Comparison of ENCODE assay signal across 8 cellular contexts in genomic region chr6:119350202-119351004, GRCh38. TPM values are rescaled to one million over a fixed set of nuclear protein-coding genes. Genes with fewer than 3 reads are reported as not detected.
DNase-seq lines count a peak whose midpoint lies in the region; ATAC-seq and TF ChIP-seq lines count a peak whose summit lies in the region.

No MANE protein-coding gene starts in this region.

- peaks cover 29% of the 10 kb centered on the region for H4K20me1 ChIP-seq in smooth muscle cell (ENCODE audit: low read depth)

- H3K4me1 ChIP-seq in Panc1 (ENCODE audit: control insufficient read depth, insufficient read depth, low read length) (peaks cover 11% of the 10 kb centered on the region), iPS-18a (ENCODE audit: control insufficient read depth, low read depth, low read length) (peaks cover 15% of the 10 kb centered on the region), smooth muscle cell (ENCODE audit: low read depth) (no peaks in the 10 kb centered on the region)

- no TSS peak for BruUV-seq in Panc1 (replicated peaks; lab: Mats Ljungman, UMichigan)

- 4% methylated on average over 23 of the region's 25 CpGs for WGBS in smooth muscle cell (ENCODE audit: low lambda C conversion rate)

- H3K36me3 ChIP-seq in Panc1 (ENCODE audit: control insufficient read depth, insufficient read depth, low read length) (peaks cover 7% of the 10 kb centered on the region; the same call in 1 of the 2 replicates), iPS-18a (ENCODE audit: control insufficient read depth, low read depth, low read length) (no peaks in the 10 kb centered on the region), smooth muscle cell (ENCODE audit: low read depth) (no peaks in the 10 kb centered on the region)

- H3K27me3 ChIP-seq in Panc1 (ENCODE audit: control insufficient read depth, insufficient read depth, low read length), result peaks cover 47% of the 10 kb centered on the region
- H3K27me3 ChIP-seq in iPS-18a (ENCODE audit: control insufficient read depth, insufficient read depth, low read length), result peaks cover 50% of the 10 kb centered on the region
- no peaks in the 10 kb centered on the region for H3K27me3 ChIP-seq in smooth muscle cell (ENCODE audit: low read depth)

- DNase-seq in AG20443 (ENCODE audit: low spot score) (peak; percentile 44), Panc1 (ENCODE audit: low read depth, low spot score) (peak; percentile 15), astrocyte of the spinal cord (ENCODE audit: low read depth, low spot score) (peak; percentile 78), smooth muscle cell (lab: John Stamatoyannopoulos, UW; ENCODE audit: unreplicated experiment) (no peak), NCI-H2227 (lab: John Stamatoyannopoulos, UW; ENCODE audit: unreplicated experiment) (no peak)

- peaks cover 81% of the 10 kb centered on the region for H3K79me2 ChIP-seq in smooth muscle cell (ENCODE audit: low read depth)

- peak overlapping the region; percentile 92 for H3K4me2 ChIP-seq in smooth muscle cell

- ATAC-seq in GM18909 (IDR thresholded peaks at IDR 0.05; ENCODE audit: poor library complexity, unreplicated experiment) (peak; percentile 15), HG03135 (IDR thresholded peaks at IDR 0.05; ENCODE audit: unreplicated experiment) (peak; percentile 14), Panc1 (0 out of 2 replicates have a peak, but pooled peaks have one; percentile 35)

- H3F3A ChIP-seq in smooth muscle cell (ENCODE audit: low read depth), result no peaks in the 10 kb centered on the region

- TF ChIP-seq CTCF in Panc1 (IDR thresholded peaks at IDR 0.05), result no peak
- no peak for TF ChIP-seq CTCF in astrocyte of the spinal cord (IDR thresholded peaks at IDR 0.05; ENCODE audit: low read depth, low read length)
- no peak for TF ChIP-seq CTCF in smooth muscle cell (IDR thresholded peaks at IDR 0.05; ENCODE audit: borderline replicate concordance, insufficient read depth, poor library complexity, severe bottlenecking)

- CTCF ChIA-PET in Panc1 (lab: Charles Lee), result interaction anchor here (1.5 kb wide), 1 partner anchor 202 kb away, joined by 6 read pairs; no protein-coding TSS in a partner anchor

- H3K9me3 ChIP-seq in Panc1 (ENCODE audit: control insufficient read depth, insufficient read depth, low read depth, low read length) (no peaks in the 10 kb centered on the region), iPS-18a (ENCODE audit: control insufficient read depth, low read depth, low read length) (no peaks in the 10 kb centered on the region), smooth muscle cell (replicated peaks; ENCODE audit: low read depth) (no peaks in the 10 kb centered on the region)

- in situ Hi-C loops in Panc1 (cut with HindIII; ENCODE audit: low pct_unique_long_range_greater_than_20kb, low sequenced_read_pairs), result no loop called here
- in situ Hi-C loops in astrocyte of the spinal cord (cut with HindIII; ENCODE audit: low sequenced_read_pairs), result no loop called here

- H3K4me3 ChIP-seq in Panc1 (ENCODE audit: low read depth in 2 of 2, low read length in 2 of 2) (peak overlapping the region; percentile 56 to 65), astrocyte of the spinal cord (ENCODE audit: low read depth, low read length) (peak overlapping the region; percentile 92), iPS-18a (ENCODE audit: low read length) (peak overlapping the region; percentile 82), smooth muscle cell (peak overlapping the region; percentile 90)

- no peak overlapping the region for H3K27ac ChIP-seq in Panc1 (ENCODE audit: low read length)
- H3K27ac ChIP-seq in iPS-18a (ENCODE audit: low read length), result no peak overlapping the region
- H3K27ac ChIP-seq in smooth muscle cell (ENCODE audit: low read depth), result peak overlapping the region; percentile 91

- POLR2A ChIA-PET in Panc1 (lab: Charles Lee), result no interaction called here

- H3K9ac ChIP-seq in iPS-18a (ENCODE audit: low read length) (peak overlapping the region; percentile 33), smooth muscle cell (ENCODE audit: low read depth) (peak overlapping the region; percentile 90)

- intact Hi-C loops in Panc1 (cut with micrococcal nuclease; ENCODE audit: unreplicated experiment), result loop anchor here (5.0 to 10.0 kb wide), 3 partner anchors 203 to 1477 kb away; no protein-coding TSS in a partner anchor

- peak overlapping the region; percentile 95 for H2AFZ ChIP-seq in smooth muscle cell (ENCODE audit: low read depth)

RNA-seq across cellular contexts. Expression of gene MAN1A1, which starts 0.8 kb away (rescaled TPM):
- total RNA-seq in Panc1 (2021; ENCODE audit: unreplicated experiment), result 3.2 TPM
- polyA plus RNA-seq in Panc1 (2012; ENCODE audit: insufficient read length), result 0.96 TPM
- 127 and 140 TPM in 2 replicates for total RNA-seq in smooth muscle cell
- polyA plus RNA-seq in smooth muscle cell, result 57.1 and 61.3 TPM in 2 replicates

Comparison
In these comparisons a context has a peak if more than half of its experiments do, and no peak if none do; other contexts are left out.
1. DNase-seq: peak in AG20443 (single experiment), Panc1 (single experiment) and astrocyte of the spinal cord (single experiment); none in smooth muscle cell (single experiment) and NCI-H2227 (single experiment).
2. RNA of gene MAN1A1, which starts 0.8 kb away (total RNA-seq): 127 to 140 TPM in smooth muscle cell; 3.2 TPM in Panc1 (single experiment); every median in the first group is over 10 times any median in the second.
3. Peak in every context shown above with its lines, with median percentiles within 50 percentile points of each other: ATAC-seq and H3K4me3 ChIP-seq.